14 cellular contexts compared by ENCODE assay signal in the genomic region with DNA sequence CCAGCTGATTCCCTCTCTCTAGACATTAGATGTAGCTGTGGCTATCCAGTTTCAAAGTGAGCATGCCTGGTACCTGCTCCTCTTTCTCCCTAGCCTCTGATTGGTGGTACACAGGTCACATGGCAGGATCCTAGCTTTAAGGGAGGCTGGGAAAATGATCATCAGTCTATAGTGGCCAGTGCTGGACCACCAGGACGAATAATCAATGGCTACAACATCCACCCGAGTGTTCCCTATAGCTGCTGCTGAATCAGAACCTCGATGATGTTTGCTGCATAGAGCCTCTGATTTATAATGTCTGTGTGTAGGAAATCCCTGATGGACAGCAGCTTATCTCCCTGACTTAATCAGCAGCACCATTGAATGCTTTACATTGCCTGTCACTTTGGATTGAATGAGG.
"Had no signal": no experiment of that assay in that cellular context is flagged by ENCODE, and none has a peak within 500 bp of the region (broad histone marks: within the 10 kb centered on the region; RNA-seq: fewer than 3 reads in every experiment).

No MANE protein-coding gene starts in this region.

- H3K9me3 ChIP-seq: ascending aorta, colonic mucosa, right lobe of liver, thoracic aorta had no signal

- H3K4me3 ChIP-seq: ascending aorta, colonic mucosa, psoas muscle, right lobe of liver, thoracic aorta, uterus had no signal

- FAIRE-seq: endothelial cell of umbilical vein, frontal cortex had no signal

- H3K4me1 ChIP-seq: ascending aorta, colonic mucosa, psoas muscle, right lobe of liver, uterus had no signal

- H3K36me3 ChIP-seq: ascending aorta, colonic mucosa, right lobe of liver, thoracic aorta, uterus had no signal

- ATAC-seq: activated naive CD8-positive, alpha-beta T cell treated with anti-CD3 and anti-CD28 coated beads, Interleukin-2, amount 50 U/mL, for 24 hours; left lobe of liver; psoas muscle; right lobe of liver; stimulated activated naive CD8-positive, alpha-beta T cell treated with anti-CD3 and anti-CD28 coated beads, Interleukin-15, amount 100 ng/mL, for 72 hours had no signal

- DNase-seq: activated CD4-positive, alpha-beta T cell treated with anti-CD3 and anti-CD28 coated beads, Interleukin-2, amount 10 ng/mL, durations not matched to agents 24 days and 14 days; activated naive CD4-positive, alpha-beta T cell treated with Interleukin-2 at 50 U/mL for 16 hours; activated naive CD8-positive, alpha-beta T cell treated with anti-CD3 and anti-CD28 coated beads, Interleukin-2, amount 50 U/mL, for 24 hours; colonic mucosa; islet precursor cell; psoas muscle; stimulated activated naive CD8-positive, alpha-beta T cell treated with anti-CD3 and anti-CD28 coated beads, Interleukin-15, amount 100 ng/mL, for 72 hours; uterus had no signal

- H3K27me3 ChIP-seq: ascending aorta, colonic mucosa, right lobe of liver, uterus had no signal

- H3K27ac ChIP-seq: ascending aorta, colonic mucosa, psoas muscle, right lobe of liver, thoracic aorta, uterus had no signal
